21 cellular contexts compared by ENCODE assay signal in the genomic region with DNA sequence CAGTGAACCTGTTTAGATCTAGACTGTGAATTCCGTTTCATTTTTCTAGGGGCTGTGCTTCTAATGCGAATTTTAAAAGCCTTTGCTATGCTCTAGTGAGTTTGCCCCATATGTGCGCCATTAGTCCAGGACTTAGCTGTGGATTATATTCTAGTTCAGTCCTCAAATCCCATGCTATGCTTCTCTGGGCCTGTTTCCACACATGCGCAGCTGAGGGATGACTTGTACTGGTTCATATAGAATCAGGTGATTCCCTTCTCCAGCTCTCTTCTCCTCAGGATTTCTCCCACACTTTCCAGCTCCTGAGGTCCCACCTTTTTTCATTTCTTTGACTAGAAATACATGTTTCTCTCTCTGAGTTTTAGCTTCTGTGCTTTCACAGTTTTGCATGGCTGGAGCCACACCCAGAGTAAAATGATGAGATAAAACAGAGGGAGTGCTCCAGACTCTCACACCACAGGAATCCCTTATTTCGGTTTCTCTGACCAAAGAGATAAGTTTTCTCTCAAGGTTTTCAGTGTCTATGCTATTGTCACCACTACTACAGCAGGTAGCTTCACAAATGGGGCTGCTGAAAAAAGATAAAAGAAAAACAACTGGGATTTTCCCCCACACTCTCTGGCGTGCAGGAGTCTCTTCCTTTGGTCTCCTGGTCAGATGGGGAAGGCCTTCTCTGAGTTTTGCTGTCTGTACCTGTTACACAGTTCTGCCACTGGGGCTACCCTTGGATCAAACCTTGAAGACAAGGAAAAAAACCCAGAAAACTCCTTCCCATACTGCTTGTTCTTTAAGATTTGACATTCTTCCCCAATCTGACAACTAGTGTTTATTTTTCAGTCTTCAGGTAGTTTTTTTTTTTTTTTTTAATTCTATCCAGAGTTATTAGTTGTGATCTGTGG.
DNase-seq lines count a peak whose midpoint lies in the region; ATAC-seq and TF ChIP-seq lines count a peak whose summit lies in the region.
"Had no signal": no experiment of that assay in that cellular context is flagged by ENCODE, and none has a peak within 500 bp of the region (broad histone marks: within the 10 kb centered on the region; RNA-seq: fewer than 3 reads in every experiment).

No MANE protein-coding gene starts in this region.

- H3K36me3 ChIP-seq in osteoblast (ENCODE audit: insufficient read depth, low read length) (no peaks in the 10 kb centered on the region), left lung (no peaks in the 10 kb centered on the region)
- H3K36me3 ChIP-seq: heart right ventricle, ovary, thyroid gland had no signal

- H3K9me3 ChIP-seq in osteoblast (ENCODE audit: low read depth, low read length) (no peaks in the 10 kb centered on the region), left lung (no peaks in the 10 kb centered on the region)
- H3K9me3 ChIP-seq: heart right ventricle, ovary, thyroid gland had no signal

- H3K4me1 ChIP-seq in osteoblast (ENCODE audit: insufficient read depth, low read length): peaks cover 8% of the 10 kb centered on the region
- peaks cover 0 to 3% of the 10 kb centered on the region in 2 donors for H3K4me1 ChIP-seq in left lung

- H3K4me3 ChIP-seq in astrocyte of the spinal cord (ENCODE audit: low read depth, low read length): no peak overlapping the region
- no peak overlapping the region for H3K4me3 ChIP-seq in osteoblast (ENCODE audit: insufficient read depth, low read length)
- no peak overlapping the region for H3K4me3 ChIP-seq in left lung
- H3K4me3 ChIP-seq: dorsolateral prefrontal cortex, heart right ventricle, ovary, thyroid gland had no signal

- no peaks in the 10 kb centered on the region for H4K20me1 ChIP-seq in osteoblast (ENCODE audit: insufficient read depth, low read length)

- in situ Hi-C loops in astrocyte of the spinal cord (cut with HindIII; ENCODE audit: low sequenced_read_pairs): no loop called here

- no peak overlapping the region for H2AFZ ChIP-seq in osteoblast (ENCODE audit: low read length)

- intact Hi-C loops in left lung (cut with DNase I): no loop called here

- peak; percentile 2 for TF ChIP-seq CTCF in astrocyte of the spinal cord (IDR thresholded peaks at IDR 0.05; ENCODE audit: low read depth, low read length)
- TF ChIP-seq CTCF in osteoblast (IDR thresholded peaks at IDR 0.05; ENCODE audit: extremely low read depth, low read depth, low read length): peak; percentile 20
- no peak for TF ChIP-seq CTCF in left lung (IDR thresholded peaks at IDR 0.05)

- no peak overlapping the region for H3K4me2 ChIP-seq in osteoblast (ENCODE audit: insufficient read depth, low read length)

- peak; percentile 7 for DNase-seq in DMS 273 (lab: John Stamatoyannopoulos, UW; ENCODE audit: unreplicated experiment)
- DNase-seq in DMS 273 treated with DMSO at 0.1 percent for 48 hours (lab: John Stamatoyannopoulos, UW): no peak
- peak; percentile 52 for DNase-seq in NCI-H524 treated with DMSO at 0.1 percent for 48 hours (lab: John Stamatoyannopoulos, UW)
- no peak for DNase-seq in astrocyte of the spinal cord (ENCODE audit: low read depth, low spot score)
- DNase-seq in osteoblast (ENCODE audit: insufficient read length, low spot score, missing footprints): no peak
- no peak for DNase-seq in left lung
- DNase-seq in activated CD4-positive, alpha-beta T cell treated with anti-CD3 and anti-CD28 coated beads for 4 hours: no peak
- DNase-seq: activated CD8-positive, alpha-beta memory T cell treated with anti-CD3 and anti-CD28 coated beads, Interleukin-2, amount 10 ng/mL, durations not matched to agents 7 days and 5 days; activated effector memory CD4-positive, alpha-beta T cell treated with anti-CD3 and anti-CD28 coated beads, Interleukin-2, amount 50 U/mL, for 16 hours; aorta; dorsolateral prefrontal cortex; heart right ventricle; Karpas-422; kidney glomerular epithelial cell; NCI-H1417; ovary; stimulated activated CD4-positive, alpha-beta T cell treated with anti-CD3 and anti-CD28 coated beads, Interleukin-4, amount 100 ng/mL, for 4 hours; thyroid gland had no signal

- no peaks in the 10 kb centered on the region for H3K27me3 ChIP-seq in osteoblast (ENCODE audit: insufficient read depth, low read length)
- H3K27me3 ChIP-seq in left lung: no peaks in the 10 kb centered on the region
- H3K27me3 ChIP-seq: heart right ventricle, ovary, thyroid gland had no signal

- no peak overlapping the region for H3K27ac ChIP-seq in osteoblast (ENCODE audit: low read depth, low read length)
- no peak overlapping the region for H3K27ac ChIP-seq in left lung
- H3K27ac ChIP-seq: 22Rv1, dorsolateral prefrontal cortex, heart right ventricle, HL-60, ovary, thyroid gland had no signal

- no peak for ATAC-seq in GM19397 (IDR thresholded peaks at IDR 0.05; ENCODE audit: unreplicated experiment)
- ATAC-seq in left lung: no peak
- ATAC-seq: activated CD8-positive, alpha-beta memory T cell treated with anti-CD3 and anti-CD28 coated beads, Interleukin-2, amount 10 ng/mL, durations not matched to agents 7 days and 5 days; heart right ventricle had no signal

- H3K79me2 ChIP-seq in osteoblast (ENCODE audit: insufficient read depth, low read length): no peaks in the 10 kb centered on the region

Comparison
In these comparisons a context has a peak if more than half of its experiments do, and no peak if none do; other contexts are left out.
1. DNase-seq: peak in DMS 273 (single experiment) and NCI-H524 treated with DMSO at 0.1 percent for 48 hours (single experiment); none in DMS 273 treated with DMSO at 0.1 percent for 48 hours (single experiment), astrocyte of the spinal cord (single experiment), osteoblast (single experiment), left lung (0 of 2) and activated CD4-positive, alpha-beta T cell treated with anti-CD3 and anti-CD28 coated beads for 4 hours (0 of 2).
2. CTCF ChIP-seq: peak in astrocyte of the spinal cord (single experiment) and osteoblast (single experiment); none in left lung (0 of 2).